ENCODE assay signal across 17 cellular contexts in genomic region chr11:65931773-65932557, GRCh38. TPM values are rescaled to one million over a fixed set of nuclear protein-coding genes. Genes with fewer than 3 reads are reported as not detected.
DNase-seq lines count a peak whose midpoint lies in the region; ATAC-seq, FAIRE-seq and TF ChIP-seq lines count a peak whose summit lies in the region.
"Had no signal": no experiment of that assay in that cellular context is flagged by ENCODE, and none has a peak within 500 bp of the region (broad histone marks: within the 10 kb centered on the region; RNA-seq: fewer than 3 reads in every experiment).

No MANE protein-coding gene starts in this region.

- DNase-seq in GM10248 (ENCODE audit: extremely low spot score) (no peak), NCI-H2081 (lab: John Stamatoyannopoulos, UW) (no peak), small intestine (no peak)
- no peak for DNase-seq in activated naive CD8-positive, alpha-beta T cell treated with anti-CD3 and anti-CD28 coated beads, Interleukin-2, amount 50 U/mL, for 24 hours
- DNase-seq in natural killer cell treated with Interleukin-12 subunit alpha and Interleukin-12 subunit beta and Interleukin-15 and Interleukin-18, amount 100 ng/mL, for 72 hours (ENCODE audit: low spot score): peak; percentile 16
- DNase-seq in activated naive CD4-positive, alpha-beta T cell treated with anti-CD3 and anti-CD28 coated beads, Interleukin-2, amount 50 U/mL, for 16 hours: no peak
- DNase-seq: activated CD8-positive, alpha-beta memory T cell treated with anti-CD3 and anti-CD28 coated beads, Interleukin-2, amount 50 U/mL, for 48 hours; CD4-positive, CD25-positive, alpha-beta regulatory T cell; effector memory CD8-positive, alpha-beta T cell; left ventricle myocardium superior; NCI-H1092 had no signal

- H3K36me3 Mint-ChIP-seq in activated naive CD8-positive, alpha-beta T cell treated with anti-CD3 and anti-CD28 coated beads, Interleukin-2, amount 50 U/mL, for 24 hours (ENCODE audit: low read depth): no peaks in the 10 kb centered on the region
- no peaks in the 10 kb centered on the region for H3K36me3 Mint-ChIP-seq in natural killer cell treated with Interleukin-12 subunit alpha and Interleukin-12 subunit beta and Interleukin-15 and Interleukin-18, amount 100 ng/mL, for 72 hours
- H3K36me3 Mint-ChIP-seq: activated naive CD4-positive, alpha-beta T cell treated with anti-CD3 and anti-CD28 coated beads, Interleukin-2, amount 50 U/mL, for 72 hours had no signal

- peaks cover 50% of the 10 kb centered on the region for H3K4me1 Mint-ChIP-seq in activated naive CD8-positive, alpha-beta T cell treated with anti-CD3 and anti-CD28 coated beads, Interleukin-2, amount 50 U/mL, for 24 hours
- peaks cover 29% of the 10 kb centered on the region in 2 donors for H3K4me1 Mint-ChIP-seq in natural killer cell treated with Interleukin-12 subunit alpha and Interleukin-12 subunit beta and Interleukin-15 and Interleukin-18, amount 100 ng/mL, for 72 hours (ENCODE audit: low read depth in 2 of 2)

- WGBS in small intestine, 3 donors: 51 to 63% (median 57%) methylated on average over 13 of the region's 13 CpGs

- H3K79me2 ChIP-seq in Loucy (ENCODE audit: insufficient read depth, low read length): no peaks in the 10 kb centered on the region

- H3K36me3 ChIP-seq in Loucy (ENCODE audit: insufficient read depth, low read length) (no peaks in the 10 kb centered on the region), small intestine (ENCODE audit: control insufficient read depth in 2 of 2, insufficient read depth in 2 of 2, low read length in 2 of 2) (no peaks in the 10 kb centered on the region)
- H3K36me3 ChIP-seq: cardiac muscle cell had no signal

- no peaks in the 10 kb centered on the region for H3K9me3 Mint-ChIP-seq in activated naive CD8-positive, alpha-beta T cell treated with anti-CD3 and anti-CD28 coated beads, Interleukin-2, amount 50 U/mL, for 24 hours
- H3K9me3 Mint-ChIP-seq in natural killer cell treated with Interleukin-12 subunit alpha and Interleukin-12 subunit beta and Interleukin-15 and Interleukin-18, amount 100 ng/mL, for 72 hours: peaks cover 2% of the 10 kb centered on the region
- H3K9me3 Mint-ChIP-seq: activated naive CD4-positive, alpha-beta T cell treated with anti-CD3 and anti-CD28 coated beads, Interleukin-2, amount 50 U/mL, for 72 hours; CD4-positive, CD25-positive, alpha-beta regulatory T cell; effector memory CD8-positive, alpha-beta T cell had no signal

- H3K27ac Mint-ChIP-seq in activated naive CD8-positive, alpha-beta T cell treated with anti-CD3 and anti-CD28 coated beads, Interleukin-2, amount 50 U/mL, for 24 hours: no peak overlapping the region
- H3K27ac Mint-ChIP-seq in natural killer cell treated with Interleukin-12 subunit alpha and Interleukin-12 subunit beta and Interleukin-15 and Interleukin-18, amount 100 ng/mL, for 72 hours: peak overlapping the region in 1 of 2 donors; percentile 21
- H3K27ac Mint-ChIP-seq: CD4-positive, CD25-positive, alpha-beta regulatory T cell had no signal

- peak overlapping the region; percentile 43 for H3K4me2 ChIP-seq in Loucy (ENCODE audit: low read depth, low read length, poor library complexity, severe bottlenecking)

- peak overlapping the region; percentile 5 for H3K9ac ChIP-seq in Loucy (ENCODE audit: low read depth, low read length, poor library complexity, severe bottlenecking)

- H3F3A ChIP-seq in Loucy (ENCODE audit: low read depth): peaks cover 3% of the 10 kb centered on the region; the same call in 1 of the 2 replicates

- H3K4me3 Mint-ChIP-seq in activated naive CD8-positive, alpha-beta T cell treated with anti-CD3 and anti-CD28 coated beads, Interleukin-2, amount 50 U/mL, for 24 hours: no peak overlapping the region
- H3K4me3 Mint-ChIP-seq in natural killer cell treated with Interleukin-12 subunit alpha and Interleukin-12 subunit beta and Interleukin-15 and Interleukin-18, amount 100 ng/mL, for 72 hours: no peak overlapping the region
- H3K4me3 Mint-ChIP-seq: CD4-positive, CD25-positive, alpha-beta regulatory T cell; effector memory CD8-positive, alpha-beta T cell had no signal

- POLR2A ChIA-PET in GM10248 (lab: Yijun Ruan, JAX): no interaction called here

- H3K27ac ChIP-seq in small intestine (ENCODE audit: low read depth in 1 of 2, low read length in 1 of 2): no peak overlapping the region
- H3K27ac ChIP-seq: cardiac muscle cell, foreskin keratinocyte had no signal

- H3K4me1 ChIP-seq in Loucy (ENCODE audit: insufficient read depth, low read length, poor library complexity, severe bottlenecking) (peaks cover 23% of the 10 kb centered on the region), small intestine (ENCODE audit: control insufficient read depth in 2 of 2, insufficient read depth in 1 of 2, low read depth in 1 of 2, low read length in 1 of 2) (no peaks in the 10 kb centered on the region)
- H3K4me1 ChIP-seq: foreskin keratinocyte had no signal

- CTCF ChIA-PET in GM10248 (lab: Yijun Ruan, JAX): interaction anchor here (0.9 to 1.9 kb wide), 2 partner anchors 44 to 47 kb away, joined by 5 read pairs; partner anchors contain the start of gene FIBP

- no peaks in the 10 kb centered on the region for H3K9me2 ChIP-seq in Loucy (replicated peaks; ENCODE audit: low read depth, low read length)

- no peaks in the 10 kb centered on the region for H3K27me3 Mint-ChIP-seq in activated naive CD8-positive, alpha-beta T cell treated with anti-CD3 and anti-CD28 coated beads, Interleukin-2, amount 50 U/mL, for 24 hours
- no peaks in the 10 kb centered on the region for H3K27me3 Mint-ChIP-seq in natural killer cell treated with Interleukin-12 subunit alpha and Interleukin-12 subunit beta and Interleukin-15 and Interleukin-18, amount 100 ng/mL, for 72 hours

- H2AFZ ChIP-seq in Loucy (ENCODE audit: low read length): peak overlapping the region; percentile 47

- no peaks in the 10 kb centered on the region for H4K20me1 ChIP-seq in Loucy (ENCODE audit: insufficient read depth, low read length, poor library complexity, severe bottlenecking)

- H3K27me3 ChIP-seq in Loucy (ENCODE audit: insufficient read depth, low read length, poor library complexity, severe bottlenecking) (no peaks in the 10 kb centered on the region), small intestine (ENCODE audit: control insufficient read depth in 2 of 2, insufficient read depth in 2 of 2, low read length in 2 of 2) (no peaks in the 10 kb centered on the region)
- H3K27me3 ChIP-seq: cardiac muscle cell had no signal

- peak; percentile 47 for ATAC-seq in activated naive CD8-positive, alpha-beta T cell treated with anti-CD3 and anti-CD28 coated beads, Interleukin-2, amount 50 U/mL, for 24 hours
- ATAC-seq in natural killer cell treated with Interleukin-12 subunit alpha and Interleukin-12 subunit beta and Interleukin-15 and Interleukin-18, amount 100 ng/mL, for 72 hours: no peak
- ATAC-seq: activated naive CD4-positive, alpha-beta T cell treated with anti-CD3 and anti-CD28 coated beads, Interleukin-2, amount 50 U/mL, for 72 hours; effector memory CD8-positive, alpha-beta T cell; left ventricle myocardium superior had no signal

- H3K9me3 ChIP-seq in Loucy (ENCODE audit: insufficient read depth, low read depth, low read length): no peaks in the 10 kb centered on the region
- H3K9me3 ChIP-seq in small intestine (ENCODE audit: control insufficient read depth, low read depth): no peaks in the 10 kb centered on the region

- no peak overlapping the region for H3K4me3 ChIP-seq in Loucy (ENCODE audit: low read length, poor library complexity, severe bottlenecking)
- no peak overlapping the region for H3K4me3 ChIP-seq in small intestine (ENCODE audit: low read depth in 1 of 2, low read length in 2 of 2)
- H3K4me3 ChIP-seq: cardiac muscle cell had no signal

- no peak for FAIRE-seq in small intestine (lab: Jason Lieb, UNC)

- peak; percentile 13 for TF ChIP-seq CTCF in GM10248 (IDR thresholded peaks at IDR 0.05; ENCODE audit: control extremely low read depth, extremely low read depth, low read depth, missing control alignments)
- 0 out of 2 replicates have a peak, but pooled peaks have one; percentile 26 for TF ChIP-seq CTCF in Loucy (conservative IDR thresholded peaks at IDR 0.05; ENCODE audit: low read length)

RNA-seq across cellular contexts. Expression of gene DRAP1, which starts 12.7 kb away (rescaled TPM):
- total RNA-seq in natural killer cell treated with Interleukin-12 subunit alpha and Interleukin-12 subunit beta and Interleukin-15 and Interleukin-18, amount 100 ng/mL, for 72 hours: 10 to 100 TPM; 88.5 to 95.6 TPM
- polyA plus RNA-seq in small intestine: 10 to 100 TPM; 70.0 to 87.3 (median 71.5) TPM

RNA-seq across cellular contexts. Expression of gene C11orf68, which starts 13.1 kb away (rescaled TPM):
- total RNA-seq in natural killer cell treated with Interleukin-12 subunit alpha and Interleukin-12 subunit beta and Interleukin-15 and Interleukin-18, amount 100 ng/mL, for 72 hours: 10 to 100 TPM; 15.4 to 24.7 TPM
- polyA plus RNA-seq in small intestine: 10 to 100 TPM; 23.9 to 32.7 (median 24.1) TPM

RNA-seq across cellular contexts. Expression of gene TSGA10IP, which starts 13.3 kb away (rescaled TPM):
- total RNA-seq in natural killer cell treated with Interleukin-12 subunit alpha and Interleukin-12 subunit beta and Interleukin-15 and Interleukin-18, amount 100 ng/mL, for 72 hours: not detected
- polyA plus RNA-seq in small intestine: not detected
- total RNA-seq: activated naive CD4-positive, alpha-beta T cell treated with anti-CD3 and anti-CD28 coated beads, Interleukin-2, amount 50 U/mL, for 72 hours; CD4-positive, CD25-positive, alpha-beta regulatory T cell; foreskin keratinocyte; left ventricle myocardium superior; SK-MEL-5; subcutaneous adipose tissue had no signal
- polyA plus RNA-seq: CD4-positive, CD25-positive, alpha-beta regulatory T cell; foreskin keratinocyte had no signal

RNA-seq across cellular contexts. Expression of gene SART1, which starts 29.6 kb away (rescaled TPM):
- total RNA-seq in natural killer cell treated with Interleukin-12 subunit alpha and Interleukin-12 subunit beta and Interleukin-15 and Interleukin-18, amount 100 ng/mL, for 72 hours: 100 to 1,000 TPM in 1 of 2 donors, 10 to 100 TPM in 1; 72.9 to 107 TPM
- polyA plus RNA-seq in small intestine: 10 to 100 TPM; 43.9 to 95.9 (median 61.9) TPM

RNA-seq across cellular contexts. Expression of gene FOSL1, which starts 31.8 kb away (rescaled TPM):
- 10 to 100 TPM in 1 of 2 donors, 1 to 10 TPM in 1; 7.9 to 18.1 TPM for total RNA-seq in natural killer cell treated with Interleukin-12 subunit alpha and Interleukin-12 subunit beta and Interleukin-15 and Interleukin-18, amount 100 ng/mL, for 72 hours
- 1 to 10 TPM; 1.4 to 5.2 (median 2.5) TPM for polyA plus RNA-seq in small intestine
- polyA plus RNA-seq: CD4-positive, CD25-positive, alpha-beta regulatory T cell had no signal
